In genomic region chr17:66704858-66705257, GRCh38 we compare ENCODE assay signal across 13 cellular contexts.
DNase-seq lines count a peak whose midpoint lies in the region; ATAC-seq and TF ChIP-seq lines count a peak whose summit lies in the region.
"Had no signal": no experiment of that assay in that cellular context is flagged by ENCODE, and none has a peak within 500 bp of the region (broad histone marks: within the 10 kb centered on the region; RNA-seq: fewer than 3 reads in every experiment).

No MANE protein-coding gene starts in this region.

- TF ChIP-seq CTCF in endothelial cell (IDR thresholded peaks at IDR 0.05; ENCODE audit: unreplicated experiment): no peak

- no peak for DNase-seq in stimulated activated naive CD8-positive, alpha-beta T cell treated with anti-CD3 and anti-CD28 coated beads, Interleukin-15, Interleukin-2, amounts not matched to agents 100 U/mL and 50 U/mL, for 24 hours
- peak; percentile 39 for DNase-seq in NCI-H2227 treated with DMSO at 0.1 percent for 48 hours (lab: John Stamatoyannopoulos, UW)
- no peak for DNase-seq in endothelial cell (ENCODE audit: low spot score)
- DNase-seq in cerebellum (ENCODE audit: low spot score): no peak
- DNase-seq in activated T-helper 2 cell treated with anti-CD3 and anti-CD28 coated beads, Interferon-gamma antibody, Interleukin-2, Interleukin-4, amounts not matched to agents 10 μg/mL and 5 μg/mL and 100 μg/mL, durations not matched to agents 14 hours and 24 hours and 36 hours (ENCODE audit: low spot score): no peak
- DNase-seq: activated CD4-positive, alpha-beta T cell treated with anti-CD3 and anti-CD28 coated beads for 1 hour; activated T-cell treated with anti-CD3 and anti-CD28 coated beads, Interleukin-2, amount 50 U/mL, for 4 hours; NCI-H2171 treated with DMSO at 0.1 percent for 48 hours; Right ventricle myocardium superior; thyroid gland had no signal

- no peak for ATAC-seq in stimulated activated naive CD8-positive, alpha-beta T cell treated with anti-CD3 and anti-CD28 coated beads, Interleukin-15, Interleukin-2, amounts not matched to agents 100 U/mL and 50 U/mL, for 24 hours
- no peak for ATAC-seq in HG03460 (IDR thresholded peaks at IDR 0.05; ENCODE audit: unreplicated experiment)
- ATAC-seq: activated T-cell treated with anti-CD3 and anti-CD28 coated beads, Interleukin-2, amount 50 U/mL, for 4 hours had no signal

- peak overlapping the region; percentile 37 for H3K27ac Mint-ChIP-seq in stimulated activated naive CD8-positive, alpha-beta T cell treated with anti-CD3 and anti-CD28 coated beads, Interleukin-15, Interleukin-2, amounts not matched to agents 100 ng/mL and 50 ng/mL, for 24 hours
- H3K27ac Mint-ChIP-seq in endothelial cell (ENCODE audit: unreplicated experiment): peak overlapping the region; percentile 18
- no peak overlapping the region for H3K27ac Mint-ChIP-seq in activated T-helper 2 cell treated with anti-CD3 and anti-CD28 coated beads, Interferon-gamma antibody, Interleukin-2, Interleukin-4, amounts not matched to agents 10 μg/mL and 5 μg/mL and 100 μg/mL, durations not matched to agents 14 hours and 24 hours and 36 hours

- H3K4me1 Mint-ChIP-seq in stimulated activated naive CD8-positive, alpha-beta T cell treated with anti-CD3 and anti-CD28 coated beads, Interleukin-15, Interleukin-2, amounts not matched to agents 100 ng/mL and 50 ng/mL, for 24 hours (ENCODE audit: low read depth): peaks cover 28% of the 10 kb centered on the region
- H3K4me1 Mint-ChIP-seq in endothelial cell (ENCODE audit: unreplicated experiment): no peaks in the 10 kb centered on the region
- H3K4me1 Mint-ChIP-seq in activated T-helper 2 cell treated with anti-CD3 and anti-CD28 coated beads, Interferon-gamma antibody, Interleukin-2, Interleukin-4, amounts not matched to agents 10 μg/mL and 5 μg/mL and 100 μg/mL, durations not matched to agents 14 hours and 24 hours and 36 hours (ENCODE audit: low read depth): peaks cover 11% of the 10 kb centered on the region

- H3K4me3 Mint-ChIP-seq in stimulated activated naive CD8-positive, alpha-beta T cell treated with anti-CD3 and anti-CD28 coated beads, Interleukin-15, Interleukin-2, amounts not matched to agents 100 ng/mL and 50 ng/mL, for 24 hours: no peak overlapping the region
- no peak overlapping the region for H3K4me3 Mint-ChIP-seq in endothelial cell (ENCODE audit: unreplicated experiment)
- H3K4me3 Mint-ChIP-seq in activated T-helper 2 cell treated with anti-CD3 and anti-CD28 coated beads, Interferon-gamma antibody, Interleukin-2, Interleukin-4, amounts not matched to agents 10 μg/mL and 5 μg/mL and 100 μg/mL, durations not matched to agents 14 hours and 24 hours and 36 hours (ENCODE audit: low read depth): no peak overlapping the region
- H3K4me3 Mint-ChIP-seq: activated T-cell treated with anti-CD3 and anti-CD28 coated beads, Interleukin-2, amount 50 U/mL, for 4 hours; B cell had no signal

- H3K9me3 Mint-ChIP-seq in stimulated activated naive CD8-positive, alpha-beta T cell treated with anti-CD3 and anti-CD28 coated beads, Interleukin-15, Interleukin-2, amounts not matched to agents 100 ng/mL and 50 ng/mL, for 24 hours: no peaks in the 10 kb centered on the region
- H3K9me3 Mint-ChIP-seq in endothelial cell (ENCODE audit: unreplicated experiment): no peaks in the 10 kb centered on the region
- H3K9me3 Mint-ChIP-seq in activated T-helper 2 cell treated with anti-CD3 and anti-CD28 coated beads, Interferon-gamma antibody, Interleukin-2, Interleukin-4, amounts not matched to agents 10 μg/mL and 5 μg/mL and 100 μg/mL, durations not matched to agents 14 hours and 24 hours and 36 hours: no peaks in the 10 kb centered on the region
- H3K9me3 Mint-ChIP-seq: activated T-cell treated with anti-CD3 and anti-CD28 coated beads, Interleukin-2, amount 50 U/mL, for 4 hours had no signal

- intact Hi-C loops in activated T-helper 2 cell treated with anti-CD3 and anti-CD28 coated beads, Interferon-gamma antibody, Interleukin-2, Interleukin-4, amounts not matched to agents 10 μg/mL and 5 μg/mL and 100 μg/mL, durations not matched to agents 14 hours and 24 hours and 36 hours (cut with micrococcal nuclease): no loop called here

- no peaks in the 10 kb centered on the region for H3K27me3 Mint-ChIP-seq in stimulated activated naive CD8-positive, alpha-beta T cell treated with anti-CD3 and anti-CD28 coated beads, Interleukin-15, Interleukin-2, amounts not matched to agents 100 ng/mL and 50 ng/mL, for 24 hours
- no peaks in the 10 kb centered on the region for H3K27me3 Mint-ChIP-seq in endothelial cell (ENCODE audit: unreplicated experiment)
- H3K27me3 Mint-ChIP-seq in activated T-helper 2 cell treated with anti-CD3 and anti-CD28 coated beads, Interferon-gamma antibody, Interleukin-2, Interleukin-4, amounts not matched to agents 10 μg/mL and 5 μg/mL and 100 μg/mL, durations not matched to agents 14 hours and 24 hours and 36 hours (ENCODE audit: low read depth): no peaks in the 10 kb centered on the region
- H3K27me3 Mint-ChIP-seq: B cell had no signal

- peaks cover 48% of the 10 kb centered on the region for H3K36me3 Mint-ChIP-seq in stimulated activated naive CD8-positive, alpha-beta T cell treated with anti-CD3 and anti-CD28 coated beads, Interleukin-15, Interleukin-2, amounts not matched to agents 100 ng/mL and 50 ng/mL, for 24 hours (ENCODE audit: low read depth)
- H3K36me3 Mint-ChIP-seq in endothelial cell (ENCODE audit: low read depth, unreplicated experiment): no peaks in the 10 kb centered on the region
- H3K36me3 Mint-ChIP-seq in activated T-helper 2 cell treated with anti-CD3 and anti-CD28 coated beads, Interferon-gamma antibody, Interleukin-2, Interleukin-4, amounts not matched to agents 10 μg/mL and 5 μg/mL and 100 μg/mL, durations not matched to agents 14 hours and 24 hours and 36 hours (ENCODE audit: low read depth): peaks cover 44% of the 10 kb centered on the region
